Comparison of ENCODE assay signal across 1 cellular context in the genomic region with DNA sequence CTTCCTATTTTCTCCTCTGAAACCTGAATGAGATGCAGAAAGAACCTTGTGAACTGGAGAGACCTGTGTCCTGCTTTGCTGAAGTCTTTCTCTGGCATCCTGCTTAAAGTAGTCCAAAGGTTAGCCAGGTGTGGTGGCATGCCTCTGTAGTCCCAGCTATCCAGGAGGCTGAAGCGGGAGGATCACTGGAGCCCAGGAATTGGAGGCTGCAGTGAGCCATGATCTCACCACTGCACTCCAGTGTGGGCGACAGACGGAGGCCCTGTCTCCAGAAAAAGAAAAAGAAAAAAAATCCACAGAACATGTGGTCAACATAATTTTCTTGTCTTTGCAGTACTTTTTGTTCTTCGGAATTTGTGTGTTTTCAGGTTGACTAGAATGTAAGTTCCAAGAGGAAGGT.
TF ChIP-seq lines count a peak whose summit lies in the region.

No MANE protein-coding gene starts in this region.

TF ChIP-seq in WTC11, 78 proteins besides CTCF, POLR2A, EP300 and RAD21 (continued from another document):
- TF ChIP-seq, protein P1, sequence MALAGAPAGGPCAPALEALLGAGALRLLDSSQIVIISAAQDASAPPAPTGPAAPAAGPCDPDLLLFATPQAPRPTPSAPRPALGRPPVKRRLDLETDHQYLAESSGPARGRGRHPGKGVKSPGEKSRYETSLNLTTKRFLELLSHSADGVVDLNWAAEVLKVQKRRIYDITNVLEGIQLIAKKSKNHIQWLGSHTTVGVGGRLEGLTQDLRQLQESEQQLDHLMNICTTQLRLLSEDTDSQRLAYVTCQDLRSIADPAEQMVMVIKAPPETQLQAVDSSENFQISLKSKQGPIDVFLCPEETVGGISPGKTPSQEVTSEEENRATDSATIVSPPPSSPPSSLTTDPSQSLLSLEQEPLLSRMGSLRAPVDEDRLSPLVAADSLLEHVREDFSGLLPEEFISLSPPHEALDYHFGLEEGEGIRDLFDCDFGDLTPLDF (CRISPR knock-in tag; IDR thresholded peaks at IDR 0.05): no peak
- TF ChIP-seq GRHL2 (CRISPR knock-in tag; IDR thresholded peaks at IDR 0.05; ENCODE audit: insufficient replicate concordance, severe bottlenecking): no peak
- no peak for TF ChIP-seq NR1H2 (CRISPR knock-in tag; IDR thresholded peaks at IDR 0.05)
- no peak for TF ChIP-seq SP1 (CRISPR knock-in tag; conservative IDR thresholded peaks at IDR 0.05)
- no peak for TF ChIP-seq ZNF512 (CRISPR knock-in tag; IDR thresholded peaks at IDR 0.05; ENCODE audit: borderline replicate concordance)
- no peak for TF ChIP-seq ZNF263 (CRISPR knock-in tag; IDR thresholded peaks at IDR 0.05; ENCODE audit: low read depth)
- no peak for TF ChIP-seq NR3C1 (CRISPR knock-in tag; conservative IDR thresholded peaks at IDR 0.05; ENCODE audit: low read depth)
- no peak for TF ChIP-seq ZBTB43 (CRISPR knock-in tag; IDR thresholded peaks at IDR 0.05)
- no peak for TF ChIP-seq NR2C2 (CRISPR knock-in tag; IDR thresholded peaks at IDR 0.05)
- TF ChIP-seq, protein P2, sequence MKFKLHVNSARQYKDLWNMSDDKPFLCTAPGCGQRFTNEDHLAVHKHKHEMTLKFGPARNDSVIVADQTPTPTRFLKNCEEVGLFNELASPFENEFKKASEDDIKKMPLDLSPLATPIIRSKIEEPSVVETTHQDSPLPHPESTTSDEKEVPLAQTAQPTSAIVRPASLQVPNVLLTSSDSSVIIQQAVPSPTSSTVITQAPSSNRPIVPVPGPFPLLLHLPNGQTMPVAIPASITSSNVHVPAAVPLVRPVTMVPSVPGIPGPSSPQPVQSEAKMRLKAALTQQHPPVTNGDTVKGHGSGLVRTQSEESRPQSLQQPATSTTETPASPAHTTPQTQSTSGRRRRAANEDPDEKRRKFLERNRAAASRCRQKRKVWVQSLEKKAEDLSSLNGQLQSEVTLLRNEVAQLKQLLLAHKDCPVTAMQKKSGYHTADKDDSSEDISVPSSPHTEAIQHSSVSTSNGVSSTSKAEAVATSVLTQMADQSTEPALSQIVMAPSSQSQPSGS (CRISPR knock-in tag; IDR thresholded peaks at IDR 0.05; ENCODE audit: borderline replicate concordance, low read depth): no peak
